11 cellular contexts compared by ENCODE assay signal in the genomic region with DNA sequence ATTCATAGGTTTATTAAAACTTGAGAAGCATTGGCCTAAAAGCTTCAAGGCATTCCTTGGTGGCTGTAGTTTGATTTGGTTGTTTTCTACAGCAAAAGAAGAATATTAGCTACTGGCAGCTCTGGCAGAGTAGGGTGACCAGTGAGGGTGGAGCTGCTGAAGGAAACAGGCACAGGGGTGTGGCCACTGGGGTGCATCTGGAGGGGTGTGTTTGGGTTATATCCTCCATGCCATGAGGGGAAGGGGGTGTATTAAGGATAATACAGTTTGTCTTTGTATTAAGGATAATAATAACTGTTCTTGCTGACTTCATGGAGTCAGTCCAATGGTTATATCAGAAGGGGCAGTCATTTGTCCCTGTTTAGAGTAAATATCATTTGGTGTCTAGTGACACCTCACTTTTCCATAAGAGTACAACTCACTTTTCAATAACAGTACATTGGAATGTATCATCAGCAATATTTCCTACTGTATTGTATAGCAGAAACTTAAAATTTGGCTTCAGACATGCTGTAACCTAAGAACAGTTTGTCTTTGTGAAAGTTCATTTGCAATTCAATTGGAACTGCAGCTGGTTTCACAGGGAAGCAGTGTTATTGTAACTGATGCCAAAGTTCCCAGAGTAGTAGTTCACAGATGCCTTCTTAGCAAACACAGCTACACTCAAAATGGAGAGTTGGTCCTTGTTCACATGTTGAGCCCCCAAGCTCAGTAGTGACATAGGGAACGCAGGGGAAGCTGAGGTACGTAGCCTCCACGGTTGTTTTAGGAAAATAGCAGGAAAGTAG. TPM values are rescaled to one million over a fixed set of nuclear protein-coding genes. Genes with fewer than 3 reads are reported as not detected.
DNase-seq lines count a peak whose midpoint lies in the region; ATAC-seq and TF ChIP-seq lines count a peak whose summit lies in the region.
"Had no signal": no experiment of that assay in that cellular context is flagged by ENCODE, and none has a peak within 500 bp of the region (broad histone marks: within the 10 kb centered on the region; RNA-seq: fewer than 3 reads in every experiment).

No MANE protein-coding gene starts in this region.

- no peaks in the 10 kb centered on the region for H3K27me3 Mint-ChIP-seq in nephron (ENCODE audit: low read depth)

- TF ChIP-seq CTCF in gastroesophageal sphincter (IDR thresholded peaks at IDR 0.05) (no peak), nephron (IDR thresholded peaks at IDR 0.05; ENCODE audit: unreplicated experiment in 3 of 3) (no peak), upper lobe of right lung (IDR thresholded peaks at IDR 0.05) (no peak)

- H3K27ac Mint-ChIP-seq in nephron: peak overlapping the region; percentile 88 to 90 (median 89)
- H3K27ac Mint-ChIP-seq: natural killer cell treated with Interleukin-12 subunit alpha and Interleukin-12 subunit beta and Interleukin-15 and Interleukin-18, amount 100 ng/mL, for 72 hours had no signal

- DNase-seq in C1 segment of cervical spinal cord (lab: John Stamatoyannopoulos, UW): peak in 11 of 14 donors; percentile 5 to 60 (median 29)
- no peak for DNase-seq in SK-N-MC (ENCODE audit: low read depth, low spot score)
- DNase-seq in RKO (ENCODE audit: low spot score): no peak
- DNase-seq in upper lobe of right lung: no peak
- no peak for DNase-seq in NCI-H510A treated with DMSO at 0.1 percent for 48 hours (lab: John Stamatoyannopoulos, UW)
- DNase-seq: stimulated activated CD4-positive, alpha-beta T cell treated with anti-CD3 and anti-CD28 coated beads, Interleukin-4, amount 100 ng/mL, for 24 hours; trophoblast cell had no signal

- peak overlapping the region; percentile 81 for H3K27ac ChIP-seq in SK-N-MC
- peak overlapping the region; percentile 81 to 90 (median 84) for H3K27ac ChIP-seq in gastroesophageal sphincter
- H3K27ac ChIP-seq in upper lobe of right lung: no peak overlapping the region

- H3K4me3 Mint-ChIP-seq in nephron: no peak overlapping the region
- H3K4me3 Mint-ChIP-seq: natural killer cell treated with Interleukin-12 subunit alpha and Interleukin-12 subunit beta and Interleukin-15 and Interleukin-18, amount 100 ng/mL, for 72 hours had no signal

- H3K9ac ChIP-seq in SK-N-MC (ENCODE audit: insufficient read length): no peak overlapping the region

- peaks cover 6 to 69% (median 15%) of the 10 kb centered on the region in 3 donors for H3K4me1 ChIP-seq in gastroesophageal sphincter
- no peaks in the 10 kb centered on the region for H3K4me1 ChIP-seq in upper lobe of right lung

- no peaks in the 10 kb centered on the region for H3K9me3 Mint-ChIP-seq in nephron
- H3K9me3 Mint-ChIP-seq: natural killer cell treated with Interleukin-12 subunit alpha and Interleukin-12 subunit beta and Interleukin-15 and Interleukin-18, amount 100 ng/mL, for 72 hours had no signal

- ATAC-seq in gastroesophageal sphincter (no peak), HG02642 (IDR thresholded peaks at IDR 0.05; ENCODE audit: poor library complexity, unreplicated experiment) (no peak), upper lobe of right lung (no peak)
- ATAC-seq: natural killer cell treated with Interleukin-12 subunit alpha and Interleukin-12 subunit beta and Interleukin-15 and Interleukin-18, amount 100 ng/mL, for 72 hours had no signal

- intact Hi-C loops in upper lobe of right lung (cut with DNase I): no loop called here

- no peak for TF ChIP-seq POLR2A in gastroesophageal sphincter (IDR thresholded peaks at IDR 0.05)

- 0 to 64% methylated on average over 3 of the region's 3 CpGs for WGBS in gastroesophageal sphincter (ENCODE audit: low coverage in 1 of 2), 2 donors

- TF ChIP-seq EP300 in gastroesophageal sphincter (IDR thresholded peaks at IDR 0.05): no peak

- H3K4me3 ChIP-seq in SK-N-MC (peak overlapping the region; percentile 30; the same call in 1 of the 2 replicates), gastroesophageal sphincter (no peak overlapping the region), upper lobe of right lung (no peak overlapping the region)

- H3K4me1 Mint-ChIP-seq in nephron: peaks cover 29% of the 10 kb centered on the region

- no peaks in the 10 kb centered on the region for H3K36me3 Mint-ChIP-seq in nephron (ENCODE audit: low read depth)
- H3K36me3 Mint-ChIP-seq: natural killer cell treated with Interleukin-12 subunit alpha and Interleukin-12 subunit beta and Interleukin-15 and Interleukin-18, amount 100 ng/mL, for 72 hours had no signal

- H3K27me3 ChIP-seq in gastroesophageal sphincter: no peaks in the 10 kb centered on the region
- H3K27me3 ChIP-seq in upper lobe of right lung: no peaks in the 10 kb centered on the region

- H3K9me3 ChIP-seq in SK-N-MC (ENCODE audit: low read depth, low read length): no peaks in the 10 kb centered on the region
- no peaks in the 10 kb centered on the region for H3K9me3 ChIP-seq in gastroesophageal sphincter
- no peaks in the 10 kb centered on the region for H3K9me3 ChIP-seq in upper lobe of right lung

- no peaks in the 10 kb centered on the region for H3K36me3 ChIP-seq in SK-N-MC (ENCODE audit: insufficient read depth, low read length)
- no peaks in the 10 kb centered on the region for H3K36me3 ChIP-seq in gastroesophageal sphincter
- no peaks in the 10 kb centered on the region for H3K36me3 ChIP-seq in upper lobe of right lung

RNA-seq across cellular contexts. Expression of a gene that starts 23.2 kb away (rescaled TPM):
- total RNA-seq in gastroesophageal sphincter (1 to 10 TPM in 3 of 4 donors, not detected in 1; 1.3 to 2.8 (median 1.9) TPM), upper lobe of right lung (0.46 TPM)

RNA-seq across cellular contexts. Expression of a gene that starts 32.4 kb away (rescaled TPM):
- 100 to 1,000 TPM; 138 to 388 (median 225) TPM for total RNA-seq in gastroesophageal sphincter
- total RNA-seq in upper lobe of right lung: 13.5 TPM

Comparison
In these comparisons a context has a peak if more than half of its experiments do, and no peak if none do; other contexts are left out.
1. DNase-seq: peak in C1 segment of cervical spinal cord (11 of 14); none in SK-N-MC (single experiment), RKO (single experiment), upper lobe of right lung (single experiment) and NCI-H510A treated with DMSO at 0.1 percent for 48 hours (single experiment).